ENCODE assay signal across 1 cellular context in the genomic region with DNA sequence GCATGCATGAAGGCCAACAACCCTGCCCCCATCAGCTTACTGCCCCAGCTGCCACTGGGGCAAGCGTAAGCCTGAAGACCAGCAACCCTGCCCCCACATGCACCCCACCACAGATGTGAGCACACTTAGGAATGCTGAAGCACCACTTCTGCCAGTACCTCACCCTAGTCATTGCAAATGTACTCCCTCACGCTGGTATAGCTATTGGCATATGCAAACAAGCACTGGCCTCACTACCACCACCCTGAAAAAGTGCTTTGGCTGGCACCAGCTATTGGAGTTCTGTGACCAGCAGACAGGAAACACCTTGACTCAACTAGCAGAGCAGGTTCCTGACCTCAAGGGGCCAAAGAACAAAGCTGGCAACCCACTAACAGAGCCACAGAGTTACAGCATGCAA.
TF ChIP-seq lines count a peak whose summit lies in the region.

No MANE protein-coding gene starts in this region.

TF ChIP-seq in WTC11, 78 proteins besides CTCF, POLR2A, EP300 and RAD21 (continued from another document):
- TF ChIP-seq MLX (CRISPR knock-in tag; IDR thresholded peaks at IDR 0.05) (no peak), HMGA2 (CRISPR knock-in tag; IDR thresholded peaks at IDR 0.05) (no peak), CREB1 (CRISPR knock-in tag; IDR thresholded peaks at IDR 0.05) (no peak), FOXP4 (CRISPR knock-in tag; IDR thresholded peaks at IDR 0.05) (no peak), JUN (CRISPR knock-in tag; IDR thresholded peaks at IDR 0.05) (no peak)
